In the genomic region with DNA sequence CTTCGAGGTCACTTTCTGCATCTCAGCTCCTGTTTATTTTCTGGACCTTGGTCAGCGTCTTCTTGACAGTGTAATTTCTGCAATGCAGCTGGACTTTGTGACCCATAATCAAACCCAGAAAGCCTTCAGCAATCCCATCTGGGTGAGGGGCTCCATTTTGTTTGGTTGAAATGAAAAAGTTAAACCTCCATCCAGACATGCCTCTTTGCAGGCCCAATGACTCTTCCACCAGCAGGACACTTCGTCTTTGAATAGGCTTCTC, we compare ENCODE assay signal across 2 cellular contexts.
TF ChIP-seq lines count a peak whose summit lies in the region.

No MANE protein-coding gene starts in this region.

TF ChIP-seq in SK-N-SH, 30 proteins besides CTCF, POLR2A, EP300 and RAD21:
- TF ChIP-seq, protein P1, sequence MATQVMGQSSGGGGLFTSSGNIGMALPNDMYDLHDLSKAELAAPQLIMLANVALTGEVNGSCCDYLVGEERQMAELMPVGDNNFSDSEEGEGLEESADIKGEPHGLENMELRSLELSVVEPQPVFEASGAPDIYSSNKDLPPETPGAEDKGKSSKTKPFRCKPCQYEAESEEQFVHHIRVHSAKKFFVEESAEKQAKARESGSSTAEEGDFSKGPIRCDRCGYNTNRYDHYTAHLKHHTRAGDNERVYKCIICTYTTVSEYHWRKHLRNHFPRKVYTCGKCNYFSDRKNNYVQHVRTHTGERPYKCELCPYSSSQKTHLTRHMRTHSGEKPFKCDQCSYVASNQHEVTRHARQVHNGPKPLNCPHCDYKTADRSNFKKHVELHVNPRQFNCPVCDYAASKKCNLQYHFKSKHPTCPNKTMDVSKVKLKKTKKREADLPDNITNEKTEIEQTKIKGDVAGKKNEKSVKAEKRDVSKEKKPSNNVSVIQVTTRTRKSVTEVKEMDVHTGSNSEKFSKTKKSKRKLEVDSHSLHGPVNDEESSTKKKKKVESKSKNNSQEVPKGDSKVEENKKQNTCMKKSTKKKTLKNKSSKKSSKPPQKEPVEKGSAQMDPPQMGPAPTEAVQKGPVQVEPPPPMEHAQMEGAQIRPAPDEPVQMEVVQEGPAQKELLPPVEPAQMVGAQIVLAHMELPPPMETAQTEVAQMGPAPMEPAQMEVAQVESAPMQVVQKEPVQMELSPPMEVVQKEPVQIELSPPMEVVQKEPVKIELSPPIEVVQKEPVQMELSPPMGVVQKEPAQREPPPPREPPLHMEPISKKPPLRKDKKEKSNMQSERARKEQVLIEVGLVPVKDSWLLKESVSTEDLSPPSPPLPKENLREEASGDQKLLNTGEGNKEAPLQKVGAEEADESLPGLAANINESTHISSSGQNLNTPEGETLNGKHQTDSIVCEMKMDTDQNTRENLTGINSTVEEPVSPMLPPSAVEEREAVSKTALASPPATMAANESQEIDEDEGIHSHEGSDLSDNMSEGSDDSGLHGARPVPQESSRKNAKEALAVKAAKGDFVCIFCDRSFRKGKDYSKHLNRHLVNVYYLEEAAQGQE (IDR thresholded peaks at IDR 0.05; ENCODE audit: low read depth, low read length), result peak; percentile 72; the same call in 1 of the 2 replicates
- no peak for TF ChIP-seq NFIC (IDR thresholded peaks at IDR 0.05; ENCODE audit: borderline replicate concordance)

TF ChIP-seq in SK-N-SH treated with all-trans-retinoic acid at 6 μM for 48 hours, 23 proteins besides CTCF, POLR2A, EP300 and RAD21 (continued from another document):
- no peak for TF ChIP-seq SNAI2 (CRISPR knock-in tag; IDR thresholded peaks at IDR 0.05)
- no peak for TF ChIP-seq RARB (CRISPR knock-in tag; IDR thresholded peaks at IDR 0.05)
- no peak for TF ChIP-seq TCF4 (CRISPR knock-in tag; IDR thresholded peaks at IDR 0.05; ENCODE audit: borderline replicate concordance)
- no peak for TF ChIP-seq ESRRG (CRISPR knock-in tag; IDR thresholded peaks at IDR 0.05)
- TF ChIP-seq ZFP3 (CRISPR knock-in tag; IDR thresholded peaks at IDR 0.05), result no peak
- TF ChIP-seq ZNF565 (CRISPR knock-in tag; conservative IDR thresholded peaks at IDR 0.05; ENCODE audit: low read depth), result no peak
